Comparison of ENCODE assay signal across 13 cellular contexts in the genomic region with DNA sequence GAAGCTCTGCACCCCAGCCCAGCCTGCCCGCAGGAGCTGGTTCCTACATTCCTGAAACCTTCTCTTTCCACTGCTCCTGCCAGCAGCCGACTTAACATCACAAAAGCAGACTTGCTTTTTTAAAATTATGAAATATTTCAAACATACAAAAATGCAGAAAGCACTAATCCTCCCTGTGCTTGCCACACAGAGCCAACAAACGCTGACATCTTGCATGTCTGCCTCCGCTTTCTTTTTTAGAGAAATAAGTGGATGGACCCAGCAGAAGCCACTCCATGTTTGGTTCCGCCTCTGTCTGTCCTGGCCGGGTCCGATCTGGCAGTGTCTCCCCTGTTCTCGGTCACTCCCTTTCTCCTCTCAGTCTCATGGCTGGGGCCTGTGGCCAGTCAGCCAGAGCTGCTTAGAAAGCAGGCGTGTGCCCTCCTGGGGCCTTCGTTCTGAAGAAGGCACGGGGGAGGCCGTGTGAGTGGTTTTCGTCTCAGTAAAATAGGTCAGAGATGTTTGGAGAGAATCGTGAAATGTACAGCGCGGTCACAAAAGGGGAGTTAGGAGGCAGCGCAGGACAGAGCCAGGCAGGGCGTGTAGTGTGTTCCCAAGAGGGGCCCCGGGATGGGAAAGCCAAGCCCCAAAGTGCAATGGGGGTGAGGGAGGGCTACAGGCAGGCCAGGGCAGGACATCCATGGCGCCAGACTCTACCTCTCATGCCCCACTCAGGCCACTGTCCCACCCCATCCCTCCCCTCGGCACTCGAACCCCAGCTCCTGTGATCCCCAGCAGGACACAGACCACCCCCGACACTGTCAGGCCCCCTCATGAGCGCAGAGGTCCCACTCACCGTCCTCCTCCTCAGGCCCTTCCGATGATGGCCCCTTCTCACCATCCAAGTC. TPM values are rescaled to one million over a fixed set of nuclear protein-coding genes. Genes with fewer than 3 reads are reported as not detected.
DNase-seq lines count a peak whose midpoint lies in the region; ATAC-seq and TF ChIP-seq lines count a peak whose summit lies in the region.
"Had no signal": no experiment of that assay in that cellular context is flagged by ENCODE, and none has a peak within 500 bp of the region (broad histone marks: within the 10 kb centered on the region; RNA-seq: fewer than 3 reads in every experiment).

No MANE protein-coding gene starts in this region.

- H3K9me3 ChIP-seq in colonic mucosa = no peaks in the 10 kb centered on the region
- no peaks in the 10 kb centered on the region for H3K9me3 ChIP-seq in liver (ENCODE audit: control insufficient read depth in 4 of 4, low read length in 3 of 4)
- H3K9me3 ChIP-seq in gastrocnemius medialis = no peaks in the 10 kb centered on the region
- no peaks in the 10 kb centered on the region for H3K9me3 ChIP-seq in PC-9 (ENCODE audit: insufficient read depth, low read depth)

- H3K27me3 ChIP-seq in colonic mucosa (no peaks in the 10 kb centered on the region), liver (ENCODE audit: control insufficient read depth in 4 of 4, insufficient read depth in 4 of 4, low read length in 3 of 4) (no peaks in the 10 kb centered on the region), gastrocnemius medialis (no peaks in the 10 kb centered on the region), PC-9 (ENCODE audit: insufficient read depth, low read depth) (no peaks in the 10 kb centered on the region)

- H3F3A ChIP-seq in PC-9 (ENCODE audit: insufficient read depth, low read depth) = no peaks in the 10 kb centered on the region

- H3K9ac ChIP-seq in colonic mucosa (ENCODE audit: low read depth in 2 of 2, low read length in 2 of 2) (peak overlapping the region in 1 of 2 donors; percentile 24), liver (ENCODE audit: low read depth in 1 of 2, low read length in 2 of 2) (no peak overlapping the region)
- H3K9ac ChIP-seq: KMS-11 had no signal

- no peaks in the 10 kb centered on the region for H3K9me3 Mint-ChIP-seq in CD14-positive monocyte
- no peaks in the 10 kb centered on the region for H3K9me3 Mint-ChIP-seq in activated T-cell treated with anti-CD3 and anti-CD28 coated beads, Interleukin-2, amount 50 U/mL, for 72 hours
- H3K9me3 Mint-ChIP-seq: T-helper 2 cell treated with Interferon-gamma antibody and Interleukin-4, amounts not matched to agents 5 μg/mL and 100 μg/mL, for 36 hours had no signal

- no peaks in the 10 kb centered on the region for H3K36me3 ChIP-seq in colonic mucosa
- H3K36me3 ChIP-seq in liver (ENCODE audit: control insufficient read depth in 4 of 4, insufficient read depth in 3 of 4, low read depth in 1 of 4, low read length in 3 of 4) = no peaks in the 10 kb centered on the region
- H3K36me3 ChIP-seq in gastrocnemius medialis = no peaks in the 10 kb centered on the region
- no peaks in the 10 kb centered on the region for H3K36me3 ChIP-seq in PC-9 (ENCODE audit: low read depth)

- in situ Hi-C loops in gastrocnemius medialis (cut with MboI; ENCODE audit: low sequenced_read_pairs in 4 of 4) = no loop called here

- H2AFZ ChIP-seq in PC-9 = no peak overlapping the region

- ATAC-seq in gastrocnemius medialis = peak; percentile 17 to 58
- ATAC-seq in GM21717 (IDR thresholded peaks at IDR 0.05; ENCODE audit: unreplicated experiment) = no peak
- ATAC-seq in HG02840 (IDR thresholded peaks at IDR 0.05; ENCODE audit: low FRiP score, unreplicated experiment) = no peak
- no peak for ATAC-seq in activated T-cell treated with anti-CD3 and anti-CD28 coated beads, Interleukin-2, amount 50 U/mL, for 72 hours (replicated peaks in 1 of 2)

- no peak overlapping the region for H3K27ac Mint-ChIP-seq in CD14-positive monocyte
- H3K27ac Mint-ChIP-seq in activated T-cell treated with anti-CD3 and anti-CD28 coated beads, Interleukin-2, amount 50 U/mL, for 72 hours = no peak overlapping the region
- H3K27ac Mint-ChIP-seq: T-helper 2 cell treated with Interferon-gamma antibody and Interleukin-4, amounts not matched to agents 5 μg/mL and 100 μg/mL, for 36 hours had no signal

- H3K4me3 Mint-ChIP-seq in CD14-positive monocyte = no peak overlapping the region
- H3K4me3 Mint-ChIP-seq in activated T-cell treated with anti-CD3 and anti-CD28 coated beads, Interleukin-2, amount 50 U/mL, for 72 hours = no peak overlapping the region
- H3K4me3 Mint-ChIP-seq: T-helper 2 cell treated with Interferon-gamma antibody and Interleukin-4, amounts not matched to agents 5 μg/mL and 100 μg/mL, for 36 hours had no signal

- H3K4me1 Mint-ChIP-seq in CD14-positive monocyte = no peaks in the 10 kb centered on the region
- H3K4me1 Mint-ChIP-seq in activated T-cell treated with anti-CD3 and anti-CD28 coated beads, Interleukin-2, amount 50 U/mL, for 72 hours (ENCODE audit: low read depth) = no peaks in the 10 kb centered on the region

- H3K4me3 ChIP-seq in colonic mucosa = no peak overlapping the region
- H3K4me3 ChIP-seq in liver (ENCODE audit: low read depth in 1 of 3, low read length in 3 of 3) = no peak overlapping the region
- no peak overlapping the region for H3K4me3 ChIP-seq in gastrocnemius medialis
- H3K4me3 ChIP-seq in PC-9 = no peak overlapping the region

- H3K79me2 ChIP-seq in PC-9 (ENCODE audit: low read depth) = no peaks in the 10 kb centered on the region

- no peaks in the 10 kb centered on the region for H4K20me1 ChIP-seq in PC-9 (ENCODE audit: insufficient read depth)

- no peak overlapping the region for H3K4me2 ChIP-seq in PC-9
- H3K4me2 ChIP-seq: KMS-11 had no signal

- POLR2A ChIA-PET in PC-9 (lab: Charles Lee; ENCODE audit: unreplicated experiment) = no interaction called here

- no peaks in the 10 kb centered on the region for H3K9me2 ChIP-seq in PC-9 (ENCODE audit: insufficient read depth)

- H3K27ac ChIP-seq in colonic mucosa (peak overlapping the region; percentile 50), liver (ENCODE audit: low read depth in 1 of 2, low read length in 2 of 2) (peak overlapping the region; percentile 42 to 64), gastrocnemius medialis (peak overlapping the region; percentile 70 to 83 (median 71)), PC-9 (no peak overlapping the region)
- H3K27ac ChIP-seq: KMS-11 had no signal

- TF ChIP-seq RAD21 in liver (IDR thresholded peaks at IDR 0.05) = no peak

- BruUV-seq in PC-9 (replicated peaks; lab: Mats Ljungman, UMichigan) = no TSS peak

- peaks cover 0 to 2% (median 2%) of the 10 kb centered on the region in 3 donors for H3K27me3 Mint-ChIP-seq in CD14-positive monocyte (ENCODE audit: low read depth in 3 of 3)
- no peaks in the 10 kb centered on the region for H3K27me3 Mint-ChIP-seq in activated T-cell treated with anti-CD3 and anti-CD28 coated beads, Interleukin-2, amount 50 U/mL, for 72 hours (ENCODE audit: low read depth)

- CTCF ChIA-PET in PC-9 (lab: Charles Lee) = no interaction called here

- TF ChIP-seq CTCF in CD14-positive monocyte (IDR thresholded peaks at IDR 0.05) (no peak), colonic mucosa (IDR thresholded peaks at IDR 0.05) (no peak), liver (IDR thresholded peaks at IDR 0.05; ENCODE audit: low read depth, low read length, missing input control) (no peak), gastrocnemius medialis (IDR thresholded peaks at IDR 0.05 in 4 of 5, conservative IDR thresholded peaks at IDR 0.05 in 1 of 5) (no peak), PC-9 (conservative IDR thresholded peaks at IDR 0.05) (no peak)

- DNase-seq in CD14-positive monocyte (ENCODE audit: low spot score) (peak; percentile 19), colonic mucosa (no peak), gastrocnemius medialis (peak in 1 of 2 donors; percentile 71), PC-9 (no peak)
- DNase-seq in activated T-cell treated with anti-CD3 and anti-CD28 coated beads, Interleukin-2, amount 50 U/mL, for 72 hours = no peak
- DNase-seq: activated CD8-positive, alpha-beta memory T cell treated with anti-CD3 and anti-CD28 coated beads, Interleukin-2, amount 50 U/mL, for 4 hours; hippocampal formation; NCI-H510A had no signal

- intact Hi-C loops in CD14-positive monocyte (cut with micrococcal nuclease) = no loop called here
- intact Hi-C loops in colonic mucosa (cut with DNase I) = loop anchor here (10.0 kb wide), 2 partner anchors 133 to 163 kb away; no protein-coding TSS in a partner anchor
- intact Hi-C loops in gastrocnemius medialis (cut with DNase I; ENCODE audit: low total_unique reads) = loop anchor here (1.0 kb wide), 1 partner anchor 28 kb away; no protein-coding TSS in a partner anchor
- intact Hi-C loops in PC-9 (cut with micrococcal nuclease; ENCODE audit: unreplicated experiment) = no loop called here

- WGBS in liver = 86% methylated on average over 26 of the region's 26 CpGs

- no peak for TF ChIP-seq POLR2A in gastrocnemius medialis (IDR thresholded peaks at IDR 0.05)

- H3K4me1 ChIP-seq in colonic mucosa = no peaks in the 10 kb centered on the region
- no peaks in the 10 kb centered on the region for H3K4me1 ChIP-seq in liver (ENCODE audit: control insufficient read depth in 4 of 4, insufficient read depth in 4 of 4, low read length in 3 of 4)
- H3K4me1 ChIP-seq in gastrocnemius medialis = peaks cover 36 to 48% of the 10 kb centered on the region in 2 donors
- no peaks in the 10 kb centered on the region for H3K4me1 ChIP-seq in PC-9 (replicated peaks; ENCODE audit: insufficient read depth)

- H3K36me3 Mint-ChIP-seq in CD14-positive monocyte = no peaks in the 10 kb centered on the region
- H3K36me3 Mint-ChIP-seq in activated T-cell treated with anti-CD3 and anti-CD28 coated beads, Interleukin-2, amount 50 U/mL, for 72 hours (ENCODE audit: insufficient read depth in 2 of 2) = no peaks in the 10 kb centered on the region

RNA-seq across cellular contexts. Expression of a gene that starts 23.2 kb away (rescaled TPM):
- polyA plus RNA-seq in CD14-positive monocyte = under 1 TPM; 0.30 to 0.81 TPM
- total RNA-seq in colonic mucosa = 10 to 100 TPM; 20.3 to 39.3 TPM
- total RNA-seq in liver = 10 to 100 TPM in 1 of 2 donors, 1 to 10 TPM in 1; 9.8 to 12.9 TPM
- 10 to 100 TPM in 1 of 2 donors, 1 to 10 TPM in 1; 4.8 to 22.1 TPM for polyA plus RNA-seq in liver
- 10 to 100 TPM; 24.3 to 43.0 (median 30.6) TPM for total RNA-seq in gastrocnemius medialis
- total RNA-seq in PC-9 (2021) = 5.5 and 8.9 TPM in 2 replicates
- 10 to 100 TPM; 17.4 to 21.8 TPM for total RNA-seq in activated T-cell treated with anti-CD3 and anti-CD28 coated beads, Interleukin-2, amount 50 U/mL, for 72 hours

RNA-seq across cellular contexts. Expression of a gene that starts 38.9 kb away (rescaled TPM):
- polyA plus RNA-seq in CD14-positive monocyte (10 to 100 TPM; 24.6 to 26.2 TPM), liver (10 to 100 TPM in 1 of 2 donors, 1 to 10 TPM in 1; 9.9 to 11.8 TPM)
- total RNA-seq in colonic mucosa (10 to 100 TPM; 38.6 to 41.6 TPM), liver (10 to 100 TPM; 10.6 to 16.1 TPM), gastrocnemius medialis (10 to 100 TPM; 29.7 to 42.9 (median 41.7) TPM), PC-9 (2021) (19.4 and 25.2 TPM in 2 replicates)
- total RNA-seq in activated T-cell treated with anti-CD3 and anti-CD28 coated beads, Interleukin-2, amount 50 U/mL, for 72 hours = 10 to 100 TPM; 56.5 to 67.2 TPM

RNA-seq across cellular contexts. Expression of a gene that starts 39.1 kb away (rescaled TPM):
- 10 to 100 TPM; 56.5 to 71.3 TPM for polyA plus RNA-seq in CD14-positive monocyte
- 10 to 100 TPM; 21.7 to 29.7 TPM for total RNA-seq in colonic mucosa
- total RNA-seq in liver = 10 to 100 TPM; 15.6 to 17.4 TPM
- polyA plus RNA-seq in liver = 10 to 100 TPM; 26.8 to 37.2 TPM
- 10 to 100 TPM; 23.9 to 35.5 (median 29.7) TPM for total RNA-seq in gastrocnemius medialis
- total RNA-seq in PC-9 (2021) = 31.7 and 40.5 TPM in 2 replicates
- total RNA-seq in activated T-cell treated with anti-CD3 and anti-CD28 coated beads, Interleukin-2, amount 50 U/mL, for 72 hours = 10 to 100 TPM; 25.4 to 30.7 TPM

RNA-seq across cellular contexts. Expression of a gene that starts 44.0 kb away (rescaled TPM):
- polyA plus RNA-seq in CD14-positive monocyte (not detected), liver (under 1 TPM; 0.16 to 0.21 TPM)
- total RNA-seq in colonic mucosa (100 to 1,000 TPM; 311 to 465 TPM), liver (1 to 10 TPM in 1 of 2 donors, not detected in 1; 2.1 TPM), gastrocnemius medialis (1 to 10 TPM; 1.5 to 4.3 (median 2.0) TPM), PC-9 (2021) (0.75 and 0.76 TPM in 2 replicates)
- 1 to 10 TPM in 1 of 2 donors, under 1 TPM in 1; 0.44 to 1.8 TPM for total RNA-seq in activated T-cell treated with anti-CD3 and anti-CD28 coated beads, Interleukin-2, amount 50 U/mL, for 72 hours

RNA-seq across cellular contexts. Expression of a gene that starts 49.6 kb away (rescaled TPM):
- polyA plus RNA-seq in CD14-positive monocyte = 100 to 1,000 TPM; 124 to 125 TPM
- total RNA-seq in colonic mucosa = 100 to 1,000 TPM; 163 to 300 TPM
- 100 to 1,000 TPM; 171 to 184 TPM for total RNA-seq in liver
- 100 to 1,000 TPM in 1 of 2 donors, 10 to 100 TPM in 1; 66.5 to 130 TPM for polyA plus RNA-seq in liver
- total RNA-seq in gastrocnemius medialis = 100 to 1,000 TPM in 2 of 4 donors, 10 to 100 TPM in 2; 75.0 to 148 (median 90.4) TPM
- total RNA-seq in PC-9 (2021) = 186 and 187 TPM in 2 replicates
- 100 to 1,000 TPM; 260 to 275 TPM for total RNA-seq in activated T-cell treated with anti-CD3 and anti-CD28 coated beads, Interleukin-2, amount 50 U/mL, for 72 hours

Comparison
In these comparisons a context has a peak if more than half of its experiments do, and no peak if none do; other contexts are left out.
1. ATAC-seq: peak in gastrocnemius medialis (2 of 2); none in GM21717 (single experiment), HG02840 (single experiment) and activated T-cell treated with anti-CD3 and anti-CD28 coated beads, Interleukin-2, amount 50 U/mL, for 72 hours (0 of 2).
2. intact Hi-C loops: an anchor here in colonic mucosa (10.0 kb wide) and gastrocnemius medialis (1.0 kb wide); none called in CD14-positive monocyte and PC-9.